Comparison of ENCODE assay signal across 8 cellular contexts in genomic region chr20:63625771-63626423, GRCh38. TPM values are rescaled to one million over a fixed set of nuclear protein-coding genes. Genes with fewer than 3 reads are reported as not detected.
DNase-seq lines count a peak whose midpoint lies in the region; ATAC-seq and TF ChIP-seq lines count a peak whose summit lies in the region.

No MANE protein-coding gene starts in this region.

- H3K79me2 ChIP-seq in Loucy (ENCODE audit: insufficient read depth, low read length) (peaks cover 76% of the 10 kb centered on the region), smooth muscle cell (ENCODE audit: low read depth) (peaks cover 52% of the 10 kb centered on the region)

- DNase-seq in ELR (ENCODE audit: low read depth) = peak; percentile 51
- peak; percentile 59 for DNase-seq in adipocyte (ENCODE audit: low read depth)
- DNase-seq in smooth muscle cell (lab: John Stamatoyannopoulos, UW; ENCODE audit: unreplicated experiment) = no peak
- DNase-seq in NCI-H1930 (lab: John Stamatoyannopoulos, UW) = no peak
- DNase-seq in posterior vena cava (ENCODE audit: low spot score) = no peak

- H3K9me3 ChIP-seq in Loucy (ENCODE audit: insufficient read depth, low read depth, low read length) = no peaks in the 10 kb centered on the region
- H3K9me3 ChIP-seq in adipocyte (ENCODE audit: control insufficient read depth, low read length) = no peaks in the 10 kb centered on the region
- H3K9me3 ChIP-seq in smooth muscle cell (replicated peaks; ENCODE audit: low read depth) = no peaks in the 10 kb centered on the region

- H3K4me1 ChIP-seq in Loucy (ENCODE audit: insufficient read depth, low read length, poor library complexity, severe bottlenecking) = peaks cover 40% of the 10 kb centered on the region
- H3K4me1 ChIP-seq in adipocyte (ENCODE audit: control insufficient read depth, insufficient read depth, low read length) = peaks cover 14% of the 10 kb centered on the region
- peaks cover 6% of the 10 kb centered on the region for H3K4me1 ChIP-seq in smooth muscle cell (ENCODE audit: low read depth)

- TF ChIP-seq CTCF in Loucy (conservative IDR thresholded peaks at IDR 0.05; ENCODE audit: low read length) (no peak), smooth muscle cell (IDR thresholded peaks at IDR 0.05; ENCODE audit: borderline replicate concordance, insufficient read depth, poor library complexity, severe bottlenecking) (no peak)

- H2AFZ ChIP-seq in Loucy (ENCODE audit: low read length) = peak overlapping the region; percentile 58; the same call in 1 of the 2 replicates
- H2AFZ ChIP-seq in smooth muscle cell (ENCODE audit: low read depth) = no peak overlapping the region

- H3K4me2 ChIP-seq in Loucy (ENCODE audit: low read depth, low read length, poor library complexity, severe bottlenecking) (peak overlapping the region; percentile 80), smooth muscle cell (peak overlapping the region; percentile 90)

- H3K9ac ChIP-seq in Loucy (ENCODE audit: low read depth, low read length, poor library complexity, severe bottlenecking) = peak overlapping the region; percentile 100
- H3K9ac ChIP-seq in adipocyte (ENCODE audit: low read length) = peak overlapping the region; percentile 95
- peak overlapping the region; percentile 96 for H3K9ac ChIP-seq in smooth muscle cell (ENCODE audit: low read depth)

- peaks cover 3% of the 10 kb centered on the region for H4K20me1 ChIP-seq in Loucy (ENCODE audit: insufficient read depth, low read length, poor library complexity, severe bottlenecking)
- H4K20me1 ChIP-seq in smooth muscle cell (ENCODE audit: low read depth) = peaks cover 24% of the 10 kb centered on the region

- no peaks in the 10 kb centered on the region for H3K9me2 ChIP-seq in Loucy (replicated peaks; ENCODE audit: low read depth, low read length)

- H3K4me3 ChIP-seq in Loucy (ENCODE audit: low read length, poor library complexity, severe bottlenecking) (peak overlapping the region; percentile 96), adipocyte (ENCODE audit: low read length) (peak overlapping the region; percentile 89), iPS-11a (ENCODE audit: low read depth, low read length) (peak overlapping the region; percentile 79), smooth muscle cell (peak overlapping the region; percentile 95)

- peaks cover 4% of the 10 kb centered on the region; the same call in 1 of the 2 replicates for H3F3A ChIP-seq in Loucy (ENCODE audit: low read depth)
- no peaks in the 10 kb centered on the region for H3F3A ChIP-seq in smooth muscle cell (ENCODE audit: low read depth)

- H3K36me3 ChIP-seq in Loucy (ENCODE audit: insufficient read depth, low read length) (no peaks in the 10 kb centered on the region), adipocyte (ENCODE audit: control insufficient read depth, insufficient read depth, low read length, severe bottlenecking) (no peaks in the 10 kb centered on the region), smooth muscle cell (ENCODE audit: low read depth) (no peaks in the 10 kb centered on the region)

- H3K27me3 ChIP-seq in Loucy (ENCODE audit: insufficient read depth, low read length, poor library complexity, severe bottlenecking) (no peaks in the 10 kb centered on the region), adipocyte (replicated peaks; ENCODE audit: control insufficient read depth, insufficient read depth, low read length) (no peaks in the 10 kb centered on the region), smooth muscle cell (ENCODE audit: low read depth) (no peaks in the 10 kb centered on the region)

- peak overlapping the region; percentile 76 for H3K27ac ChIP-seq in smooth muscle cell (ENCODE audit: low read depth)

- no peak for ATAC-seq in GM18520 (IDR thresholded peaks at IDR 0.05; ENCODE audit: unreplicated experiment)

- intact Hi-C loops in posterior vena cava (cut with DNase I) = no loop called here

- 23% methylated on average over 31 of the region's 36 CpGs for WGBS in smooth muscle cell (ENCODE audit: low lambda C conversion rate)

RNA-seq across cellular contexts. Expression of gene GMEB2, which starts 1.0 kb away (rescaled TPM):
- total RNA-seq in smooth muscle cell (8.9 and 9.7 TPM in 2 replicates), posterior vena cava (1 to 10 TPM; 6.9 to 8.8 TPM)
- polyA plus RNA-seq in smooth muscle cell = 11.3 and 14.4 TPM in 2 replicates

RNA-seq across cellular contexts. Expression of gene STMN3, which starts 27.3 kb away (rescaled TPM):
- total RNA-seq in smooth muscle cell = 4.8 and 6.9 TPM in 2 replicates
- polyA plus RNA-seq in smooth muscle cell = 10.8 and 12.1 TPM in 2 replicates
- 10 to 100 TPM; 11.7 to 27.3 TPM for total RNA-seq in posterior vena cava

RNA-seq across cellular contexts. Expression of gene RTEL1, which starts 32.2 kb away (rescaled TPM):
- total RNA-seq in smooth muscle cell (14.2 and 33.0 TPM in 2 replicates), posterior vena cava (10 to 100 TPM; 28.3 to 28.7 TPM)
- polyA plus RNA-seq in smooth muscle cell = 10.4 and 12.2 TPM in 2 replicates

RNA-seq across cellular contexts. Expression of gene HELZ2, which starts 51.9 kb away (rescaled TPM):
- 9.8 and 13.8 TPM in 2 replicates for total RNA-seq in smooth muscle cell
- 3.0 and 4.3 TPM in 2 replicates for polyA plus RNA-seq in smooth muscle cell
- 10 to 100 TPM; 13.7 to 25.5 TPM for total RNA-seq in posterior vena cava

Comparison
In these comparisons a context has a peak if more than half of its experiments do, and no peak if none do; other contexts are left out.
1. DNase-seq: peak in ELR (single experiment) and adipocyte (single experiment); none in smooth muscle cell (single experiment), NCI-H1930 (0 of 2) and posterior vena cava (single experiment).
2. Peak in every context shown above with its lines, with median percentiles within 50 percentile points of each other: H3K4me3 ChIP-seq and H3K9ac ChIP-seq.